1 cellular context compared by ENCODE assay signal in genomic region chr5:1099931-1100651, GRCh38.
TF ChIP-seq lines count a peak whose summit lies in the region.

No MANE protein-coding gene starts in this region.

TF ChIP-seq in H1, 55 proteins besides CTCF, POLR2A, EP300 and RAD21:
- TF ChIP-seq TEAD4 (IDR thresholded peaks at IDR 0.05; ENCODE audit: low read depth, low read length) (no peak), GABPA (IDR thresholded peaks at IDR 0.05; ENCODE audit: borderline replicate concordance, insufficient read depth, low read length) (0 out of 2 replicates have a peak, but pooled peaks have one; percentile 8)
